In genomic region chr1:235823684-235824083, GRCh38 we compare ENCODE assay signal across 1 cellular context.
TF ChIP-seq lines count a peak whose summit lies in the region.

No MANE protein-coding gene starts in this region.

TF ChIP-seq in HepG2, 621 proteins besides CTCF, POLR2A, EP300 and RAD21 (continued from another document and continues in another):
- TF ChIP-seq USF2 (IDR thresholded peaks at IDR 0.05; ENCODE audit: low read depth, low read length), result no peak
- no peak for TF ChIP-seq USF2 (CRISPR knock-in tag; IDR thresholded peaks at IDR 0.05; ENCODE audit: borderline replicate concordance)
- peak; percentile 86 for TF ChIP-seq ZNF317 (CRISPR knock-in tag; IDR thresholded peaks at IDR 0.05)
- TF ChIP-seq RERE (CRISPR knock-in tag; IDR thresholded peaks at IDR 0.05; ENCODE audit: low read depth), result peak; percentile 40; the same call in 1 of the 2 replicates
- 0 out of 2 replicates have a peak, but pooled peaks have one; percentile 18 for TF ChIP-seq MIER3 (CRISPR knock-in tag; IDR thresholded peaks at IDR 0.05; ENCODE audit: borderline replicate concordance)
- no peak for TF ChIP-seq CREM (IDR thresholded peaks at IDR 0.05)
- no peak for TF ChIP-seq CREM (CRISPR knock-in tag; IDR thresholded peaks at IDR 0.05)
- TF ChIP-seq ZNF792 (CRISPR knock-in tag; IDR thresholded peaks at IDR 0.05), result 0 out of 2 replicates have a peak, but pooled peaks have one; percentile 58
- TF ChIP-seq ZNF878 (CRISPR knock-in tag; IDR thresholded peaks at IDR 0.05), result peak; percentile 41; the same call in 1 of the 2 replicates
- no peak for TF ChIP-seq ZBTB20 (CRISPR knock-in tag; IDR thresholded peaks at IDR 0.05; ENCODE audit: borderline replicate concordance, low read depth)
- peak; percentile 84 for TF ChIP-seq GATAD2A (CRISPR knock-in tag; IDR thresholded peaks at IDR 0.05)
- TF ChIP-seq RARA (CRISPR knock-in tag; IDR thresholded peaks at IDR 0.05), result peak; percentile 74
- TF ChIP-seq ZNF747 (CRISPR knock-in tag; IDR thresholded peaks at IDR 0.05; ENCODE audit: borderline replicate concordance), result no peak
- TF ChIP-seq HMG20B (CRISPR knock-in tag; conservative IDR thresholded peaks at IDR 0.05), result 0 out of 2 replicates have a peak, but pooled peaks have one; percentile 15
- TF ChIP-seq RCOR2 (CRISPR knock-in tag; IDR thresholded peaks at IDR 0.05), result peak; percentile 63; the same call in 1 of the 2 replicates
- TF ChIP-seq PAXIP1 (CRISPR knock-in tag; conservative IDR thresholded peaks at IDR 0.05), result peak; percentile 65; the same call in 1 of the 2 replicates
- peak; percentile 68 for TF ChIP-seq IRF2 (CRISPR knock-in tag; IDR thresholded peaks at IDR 0.05)
- no peak for TF ChIP-seq ZNF879 (CRISPR knock-in tag; IDR thresholded peaks at IDR 0.05)
- TF ChIP-seq ZKSCAN8 (CRISPR knock-in tag; IDR thresholded peaks at IDR 0.05; ENCODE audit: borderline replicate concordance), result no peak
- 0 out of 2 replicates have a peak, but pooled peaks have one; percentile 20 for TF ChIP-seq HNF4A (CRISPR knock-in tag; IDR thresholded peaks at IDR 0.05)
- no peak for TF ChIP-seq CREB1 (IDR thresholded peaks at IDR 0.05)
- 0 out of 2 replicates have a peak, but pooled peaks have one; percentile 8 for TF ChIP-seq CREB1 (CRISPR knock-in tag; IDR thresholded peaks at IDR 0.05)
- TF ChIP-seq CEBPG (CRISPR knock-in tag; IDR thresholded peaks at IDR 0.05), result peak; percentile 38; the same call in 1 of the 2 replicates
- peak; percentile 29; the same call in 1 of the 2 replicates for TF ChIP-seq ETV5 (CRISPR knock-in tag; IDR thresholded peaks at IDR 0.05; ENCODE audit: borderline replicate concordance)
- peak; percentile 84 for TF ChIP-seq ISL2 (CRISPR knock-in tag; IDR thresholded peaks at IDR 0.05)
- TF ChIP-seq NR2F2 (IDR thresholded peaks at IDR 0.05; ENCODE audit: borderline replicate concordance, low read depth), result no peak
- TF ChIP-seq HDAC2 (CRISPR knock-in tag; IDR thresholded peaks at IDR 0.05), result peak; percentile 57
- 0 out of 2 replicates have a peak, but pooled peaks have one; percentile 32 for TF ChIP-seq ARID3A (IDR thresholded peaks at IDR 0.05; ENCODE audit: low read depth, low read length)
- 0 out of 2 replicates have a peak, but pooled peaks have one; percentile 32 for TF ChIP-seq ZSCAN9 (CRISPR knock-in tag; IDR thresholded peaks at IDR 0.05; ENCODE audit: borderline replicate concordance)
- TF ChIP-seq NFIB (CRISPR knock-in tag; IDR thresholded peaks at IDR 0.05; ENCODE audit: borderline replicate concordance), result no peak
- no peak for TF ChIP-seq TCF12 (IDR thresholded peaks at IDR 0.05)
- TF ChIP-seq TCF12 (CRISPR knock-in tag; IDR thresholded peaks at IDR 0.05), result no peak
- 0 out of 2 replicates have a peak, but pooled peaks have one; percentile 21 for TF ChIP-seq NFYC (CRISPR knock-in tag; IDR thresholded peaks at IDR 0.05)
- no peak for TF ChIP-seq SOX6 (IDR thresholded peaks at IDR 0.05)
- peak; percentile 52; the same call in 1 of the 2 replicates for TF ChIP-seq SOX6 (CRISPR knock-in tag; IDR thresholded peaks at IDR 0.05)
- TF ChIP-seq SOX13 (IDR thresholded peaks at IDR 0.05), result no peak
- peak in 1 of 2 experiments; percentile 68; a peak in 2 of 4 replicates for TF ChIP-seq SOX13 (CRISPR knock-in tag; conservative IDR thresholded peaks at IDR 0.05 in 1 of 2, IDR thresholded peaks at IDR 0.05 in 1 of 2)
- TF ChIP-seq ZNF512 (CRISPR knock-in tag; IDR thresholded peaks at IDR 0.05), result no peak
- peak; percentile 25; the same call in 1 of the 2 replicates for TF ChIP-seq TBX3 (IDR thresholded peaks at IDR 0.05; ENCODE audit: borderline replicate concordance)
- peak; percentile 96 for TF ChIP-seq ZKSCAN1 (IDR thresholded peaks at IDR 0.05; ENCODE audit: low read length)
- no peak for TF ChIP-seq ZNF343 (CRISPR knock-in tag; IDR thresholded peaks at IDR 0.05)
- no peak for TF ChIP-seq FOXP1 (IDR thresholded peaks at IDR 0.05)
- TF ChIP-seq FOXP1 (CRISPR knock-in tag; IDR thresholded peaks at IDR 0.05), result peak; percentile 65; the same call in 1 of the 2 replicates
- no peak; the same call in 1 of the 2 replicates for TF ChIP-seq PPARG (CRISPR knock-in tag; conservative IDR thresholded peaks at IDR 0.05)
- peak; percentile 48 for TF ChIP-seq ZGPAT (CRISPR knock-in tag; IDR thresholded peaks at IDR 0.05)
- no peak for TF ChIP-seq EED (CRISPR knock-in tag; IDR thresholded peaks at IDR 0.05)
